1 cellular context compared by ENCODE assay signal in genomic region chr9:137319434-137319975, GRCh38.
TF ChIP-seq lines count a peak whose summit lies in the region.

No MANE protein-coding gene starts in this region.

TF ChIP-seq in HepG2, 621 proteins besides CTCF, POLR2A, EP300 and RAD21 (continued from another document):
- TF ChIP-seq SALL2 (CRISPR knock-in tag; IDR thresholded peaks at IDR 0.05) (no peak), TBX3 (IDR thresholded peaks at IDR 0.05; ENCODE audit: borderline replicate concordance) (no peak), THRA (CRISPR knock-in tag; IDR thresholded peaks at IDR 0.05; ENCODE audit: borderline replicate concordance) (no peak), NFATC3 (CRISPR knock-in tag; IDR thresholded peaks at IDR 0.05) (no peak), HNF4A (CRISPR knock-in tag; IDR thresholded peaks at IDR 0.05) (no peak), FOXO4 (CRISPR knock-in tag; conservative IDR thresholded peaks at IDR 0.05) (no peak)
